In genomic region chr6:110874880-110875547, GRCh38 we compare ENCODE assay signal across 8 cellular contexts. TPM values are rescaled to one million over a fixed set of nuclear protein-coding genes. Genes with fewer than 3 reads are reported as not detected.
DNase-seq lines count a peak whose midpoint lies in the region; ATAC-seq and TF ChIP-seq lines count a peak whose summit lies in the region.

No MANE protein-coding gene starts in this region.

- peaks cover 26% of the 10 kb centered on the region for H3K4me1 ChIP-seq in mammary epithelial cell (ENCODE audit: insufficient read depth, low read length)

- peak overlapping the region; percentile 10 for H3K4me2 ChIP-seq in mammary epithelial cell (ENCODE audit: insufficient read depth, low read depth, low read length)

- no peaks in the 10 kb centered on the region for H3K9me3 ChIP-seq in mammary epithelial cell (replicated peaks; ENCODE audit: insufficient read depth, low read length)

- peak; percentile 74 for DNase-seq in NK-92 treated with Interleukin-12 subunit alpha and Interleukin-12 subunit beta, amount 100 ng/mL, for 24 hours (lab: John Stamatoyannopoulos, UW)
- DNase-seq in NK-92 (lab: John Stamatoyannopoulos, UW; ENCODE audit: unreplicated experiment) (no peak), T-helper 22 cell (ENCODE audit: low read depth) (peak; percentile 16), mammary epithelial cell (peak; percentile 51), left kidney (ENCODE audit: low read depth, low spot score) (peak; percentile 79), amniotic stem cell (lab: John Stamatoyannopoulos, UW) (no peak)
- DNase-seq in stimulated activated CD8-positive, alpha-beta memory T cell treated with anti-CD3 and anti-CD28 coated beads, Interleukin-15, amount 100 ng/mL, for 1 hour (ENCODE audit: low read depth) = peak; percentile 27

- ATAC-seq in HG03097 (IDR thresholded peaks at IDR 0.05; ENCODE audit: low FRiP score, unreplicated experiment) = peak; percentile 11

- 1% methylated on average over 9 of the region's 60 CpGs for WGBS in mammary epithelial cell (ENCODE audit: low coverage, missing lambda C conversion rate)

- H3K4me3 ChIP-seq in mammary epithelial cell (replicated peaks in 1 of 3; ENCODE audit: insufficient read depth in 1 of 3, low read depth in 2 of 3, low read length in 3 of 3) = peak overlapping the region; percentile 73 to 99 (median 85)

- no peaks in the 10 kb centered on the region for H3K27me3 ChIP-seq in mammary epithelial cell (ENCODE audit: insufficient read depth, low read length)

- H3K79me2 ChIP-seq in mammary epithelial cell (ENCODE audit: insufficient read depth, low read length) = peaks cover 66% of the 10 kb centered on the region

- H3K36me3 ChIP-seq in mammary epithelial cell (ENCODE audit: insufficient read depth, low read length) = no peaks in the 10 kb centered on the region

- intact Hi-C loops in mammary epithelial cell (cut with micrococcal nuclease) = loop anchor here (1.0 to 5.0 kb wide), 5 partner anchors 60 to 258 kb away; partner anchors contain the start of genes CDK19 and RPF2

- H4K20me1 ChIP-seq in mammary epithelial cell (ENCODE audit: insufficient read depth, low read length) = peaks cover 31% of the 10 kb centered on the region

- peak overlapping the region; percentile 91 for H3K27ac ChIP-seq in mammary epithelial cell (ENCODE audit: insufficient read depth, low read depth, low read length)

- TSS peak; percentile 83 for BruUV-seq in mammary epithelial cell (replicated peaks; lab: Mats Ljungman, UMichigan)

- CTCF ChIA-PET in mammary epithelial cell (lab: Charles Lee; ENCODE audit: low non-redundant PET) = interaction anchor here (0.6 kb wide), 1 partner anchor 125 kb away, joined by 7 read pairs; no protein-coding TSS in a partner anchor

- in situ Hi-C loops in mammary epithelial cell (cut with MboI; ENCODE audit: low sequenced_read_pairs in 2 of 2) = loop anchor here in 1 of 2 donors (10.0 to 25.0 kb wide), 2 partner anchors 188 to 340 kb away; no protein-coding TSS in a partner anchor

- TF ChIP-seq CTCF in mammary epithelial cell (conservative IDR thresholded peaks at IDR 0.05 in 1 of 2, IDR thresholded peaks at IDR 0.05 in 1 of 2; ENCODE audit: extremely low read depth in 1 of 2, insufficient read depth in 1 of 2, low read depth in 1 of 2, low read length in 2 of 2) = no peak

- dilution Hi-C loops in mammary epithelial cell (cut with HindIII; ENCODE audit: low sequenced_read_pairs) = loop anchor here (5.0 kb wide), 5 partner anchors 58 to 338 kb away; partner anchors contain the start of genes CDK19, GTF3C6 and RPF2

- peak overlapping the region; percentile 97 for H3K9ac ChIP-seq in mammary epithelial cell (ENCODE audit: insufficient read depth, low read length)

- peak overlapping the region; percentile 65 for H2AFZ ChIP-seq in mammary epithelial cell (ENCODE audit: low read depth, low read length)

RNA-seq across cellular contexts. Expression of gene AMD1, which starts 0.4 kb away (rescaled TPM):
- total RNA-seq in mammary epithelial cell = 10 to 100 TPM; 69.7 to 97.5 TPM
- polyA plus RNA-seq in mammary epithelial cell = 68.4 TPM
- polyA minus RNA-seq in mammary epithelial cell = 51.4 TPM

RNA-seq across cellular contexts. Expression of gene CDK19, which starts 59.7 kb away (rescaled TPM):
- total RNA-seq in mammary epithelial cell = 1 to 10 TPM; 8.7 to 8.8 TPM
- 5.3 TPM for polyA plus RNA-seq in mammary epithelial cell
- polyA minus RNA-seq in mammary epithelial cell = 12.6 TPM

Comparison
In these comparisons a context has a peak if more than half of its experiments do, and no peak if none do; other contexts are left out.
1. DNase-seq: peak in NK-92 treated with Interleukin-12 subunit alpha and Interleukin-12 subunit beta, amount 100 ng/mL, for 24 hours (single experiment), T-helper 22 cell (single experiment), mammary epithelial cell (single experiment), left kidney (single experiment) and stimulated activated CD8-positive, alpha-beta memory T cell treated with anti-CD3 and anti-CD28 coated beads, Interleukin-15, amount 100 ng/mL, for 1 hour (single experiment); none in NK-92 (single experiment) and amniotic stem cell (single experiment).